In genomic region chr14:95446470-95446869, GRCh38 we compare ENCODE assay signal across 19 cellular contexts.
DNase-seq lines count a peak whose midpoint lies in the region; ATAC-seq and TF ChIP-seq lines count a peak whose summit lies in the region.
"Had no signal": no experiment of that assay in that cellular context is flagged by ENCODE, and none has a peak within 500 bp of the region (broad histone marks: within the 10 kb centered on the region; RNA-seq: fewer than 3 reads in every experiment).

No MANE protein-coding gene starts in this region.

- no peak for TF ChIP-seq CTCF in Caco-2 (IDR thresholded peaks at IDR 0.05; ENCODE audit: insufficient read depth in 1 of 2, low read depth in 1 of 2, low read length in 1 of 2, severe bottlenecking in 1 of 2, unreplicated experiment in 1 of 2)

- H3K27me3 ChIP-seq in Caco-2 (replicated peaks; ENCODE audit: control insufficient read depth, insufficient read depth, low read length): no peaks in the 10 kb centered on the region
- H3K27me3 ChIP-seq: ovary, Peyer's patch, testis had no signal

- H3K4me3 Mint-ChIP-seq in activated naive CD4-positive, alpha-beta T cell treated with anti-CD3 and anti-CD28 coated beads, Interleukin-2, amount 50 U/mL, for 24 hours: no peak overlapping the region
- H3K4me3 Mint-ChIP-seq in Caco-2 (ENCODE audit: unreplicated experiment): no peak overlapping the region
- no peak overlapping the region for H3K4me3 Mint-ChIP-seq in activated T-helper 2 cell treated with anti-CD3 and anti-CD28 coated beads, Interferon-gamma antibody, Interleukin-2, Interleukin-4, amounts not matched to agents 10 μg/mL and 5 μg/mL and 100 μg/mL, durations not matched to agents 14 hours and 24 hours and 36 hours (ENCODE audit: low read depth)
- H3K4me3 Mint-ChIP-seq in stimulated activated effector memory CD8-positive, alpha-beta T cell treated with anti-CD3 and anti-CD28 coated beads, Interleukin-12 subunit alpha, Interleukin-12 subunit beta, amount 100 ng/mL, for 72 hours: no peak overlapping the region

- no peak overlapping the region for H3K4me3 ChIP-seq in Caco-2 (ENCODE audit: low read depth, low read length)
- H3K4me3 ChIP-seq: GM23248, mucosa of descending colon, ovary, Peyer's patch, testis had no signal

- H3K27ac Mint-ChIP-seq in activated naive CD4-positive, alpha-beta T cell treated with anti-CD3 and anti-CD28 coated beads, Interleukin-2, amount 50 U/mL, for 24 hours: peak overlapping the region; percentile 41
- peak overlapping the region; percentile 67 for H3K27ac Mint-ChIP-seq in Caco-2 (ENCODE audit: unreplicated experiment)
- H3K27ac Mint-ChIP-seq in activated T-helper 2 cell treated with anti-CD3 and anti-CD28 coated beads, Interferon-gamma antibody, Interleukin-2, Interleukin-4, amounts not matched to agents 10 μg/mL and 5 μg/mL and 100 μg/mL, durations not matched to agents 14 hours and 24 hours and 36 hours: peak overlapping the region; percentile 38
- H3K27ac Mint-ChIP-seq in stimulated activated effector memory CD8-positive, alpha-beta T cell treated with anti-CD3 and anti-CD28 coated beads, Interleukin-12 subunit alpha, Interleukin-12 subunit beta, amount 100 ng/mL, for 72 hours: peak overlapping the region; percentile 86

- POLR2A ChIA-PET in Caco-2 (lab: Charles Lee): interaction anchor here (0.6 kb wide), 1 partner anchor 23 kb away, joined by 4 read pairs; no protein-coding TSS in a partner anchor

- H3K27me3 Mint-ChIP-seq in activated naive CD4-positive, alpha-beta T cell treated with anti-CD3 and anti-CD28 coated beads, Interleukin-2, amount 50 U/mL, for 24 hours: no peaks in the 10 kb centered on the region
- no peaks in the 10 kb centered on the region for H3K27me3 Mint-ChIP-seq in Caco-2 (ENCODE audit: insufficient read depth, unreplicated experiment)
- H3K27me3 Mint-ChIP-seq in activated T-helper 2 cell treated with anti-CD3 and anti-CD28 coated beads, Interferon-gamma antibody, Interleukin-2, Interleukin-4, amounts not matched to agents 10 μg/mL and 5 μg/mL and 100 μg/mL, durations not matched to agents 14 hours and 24 hours and 36 hours (ENCODE audit: low read depth): no peaks in the 10 kb centered on the region

- no peak for DNase-seq in activated naive CD4-positive, alpha-beta T cell treated with Interleukin-2 at 50 U/mL for 16 hours
- DNase-seq in Caco-2: no peak
- DNase-seq in activated T-helper 2 cell treated with anti-CD3 and anti-CD28 coated beads, Interferon-gamma antibody, Interleukin-2, Interleukin-4, amounts not matched to agents 10 μg/mL and 5 μg/mL and 100 μg/mL, durations not matched to agents 14 hours and 24 hours and 36 hours (ENCODE audit: low spot score): no peak
- DNase-seq in stimulated activated effector memory CD8-positive, alpha-beta T cell treated with anti-CD3 and anti-CD28 coated beads, Interleukin-12 subunit alpha, Interleukin-12 subunit beta, amount 100 ng/mL, for 72 hours (ENCODE audit: low spot score in 2 of 2): no peak
- no peak for DNase-seq in HT-29 (ENCODE audit: low spot score)
- no peak for DNase-seq in NCI-H510A treated with DMSO at 0.1 percent for 48 hours (lab: John Stamatoyannopoulos, UW)
- DNase-seq: activated CD8-positive, alpha-beta memory T cell treated with anti-CD3 and anti-CD28 coated beads, Interleukin-2, amount 50 U/mL, for 48 hours; activated gamma-delta T cell treated with Interleukin-2 at 50 U/mL for 16 hours; GM23248; hippocampal formation; mucosa of descending colon; ovary; Peyer's patch; stimulated activated CD4-positive, alpha-beta T cell treated with anti-CD3 and anti-CD28 coated beads, Interleukin-15, amount 100 ng/mL, for 24 hours; stimulated activated naive CD4-positive, alpha-beta T cell; T-helper 9 cell; testis had no signal

- peaks cover 5% of the 10 kb centered on the region for H3K4me1 Mint-ChIP-seq in activated naive CD4-positive, alpha-beta T cell treated with anti-CD3 and anti-CD28 coated beads, Interleukin-2, amount 50 U/mL, for 24 hours
- H3K4me1 Mint-ChIP-seq in Caco-2 (ENCODE audit: low read depth, unreplicated experiment): peaks cover 24% of the 10 kb centered on the region
- H3K4me1 Mint-ChIP-seq in activated T-helper 2 cell treated with anti-CD3 and anti-CD28 coated beads, Interferon-gamma antibody, Interleukin-2, Interleukin-4, amounts not matched to agents 10 μg/mL and 5 μg/mL and 100 μg/mL, durations not matched to agents 14 hours and 24 hours and 36 hours (ENCODE audit: low read depth): peaks cover 3% of the 10 kb centered on the region
- peaks cover 16% of the 10 kb centered on the region for H3K4me1 Mint-ChIP-seq in stimulated activated effector memory CD8-positive, alpha-beta T cell treated with anti-CD3 and anti-CD28 coated beads, Interleukin-12 subunit alpha, Interleukin-12 subunit beta, amount 100 ng/mL, for 72 hours

- peaks cover 8% of the 10 kb centered on the region for H3K36me3 Mint-ChIP-seq in activated naive CD4-positive, alpha-beta T cell treated with anti-CD3 and anti-CD28 coated beads, Interleukin-2, amount 50 U/mL, for 24 hours
- H3K36me3 Mint-ChIP-seq in Caco-2 (ENCODE audit: insufficient read depth, unreplicated experiment): peaks cover 6% of the 10 kb centered on the region
- H3K36me3 Mint-ChIP-seq in activated T-helper 2 cell treated with anti-CD3 and anti-CD28 coated beads, Interferon-gamma antibody, Interleukin-2, Interleukin-4, amounts not matched to agents 10 μg/mL and 5 μg/mL and 100 μg/mL, durations not matched to agents 14 hours and 24 hours and 36 hours (ENCODE audit: low read depth): peaks cover 57% of the 10 kb centered on the region
- H3K36me3 Mint-ChIP-seq in stimulated activated effector memory CD8-positive, alpha-beta T cell treated with anti-CD3 and anti-CD28 coated beads, Interleukin-12 subunit alpha, Interleukin-12 subunit beta, amount 100 ng/mL, for 72 hours: peaks cover 97% of the 10 kb centered on the region

- H3K36me3 ChIP-seq in Caco-2 (ENCODE audit: control insufficient read depth, insufficient read depth, low read length): no peaks in the 10 kb centered on the region; the same call in 1 of the 2 replicates
- H3K36me3 ChIP-seq: ovary had no signal

- no peak for ATAC-seq in stimulated activated effector memory CD8-positive, alpha-beta T cell treated with anti-CD3 and anti-CD28 coated beads, Interleukin-12 subunit alpha, Interleukin-12 subunit beta, amount 100 ng/mL, for 72 hours
- ATAC-seq in GM18868 (IDR thresholded peaks at IDR 0.05; ENCODE audit: unreplicated experiment): no peak
- ATAC-seq: mucosa of descending colon had no signal

- no peaks in the 10 kb centered on the region for H3K9me3 ChIP-seq in Caco-2
- H3K9me3 ChIP-seq: mucosa of descending colon, ovary, Peyer's patch, testis had no signal

- BruUV-seq in Caco-2 (replicated peaks; lab: Mats Ljungman, UMichigan): no TSS peak

- peaks cover 38% of the 10 kb centered on the region for H3K4me1 ChIP-seq in Caco-2
- H3K4me1 ChIP-seq: testis had no signal

- CTCF ChIA-PET in Caco-2 (lab: Charles Lee): interaction anchor here (0.6 to 1.0 kb wide), 2 partner anchors 17 to 70 kb away, joined by 3 read pairs; partner anchors contain the start of gene SYNE3

- no peaks in the 10 kb centered on the region for H3K9me3 Mint-ChIP-seq in activated naive CD4-positive, alpha-beta T cell treated with anti-CD3 and anti-CD28 coated beads, Interleukin-2, amount 50 U/mL, for 24 hours
- H3K9me3 Mint-ChIP-seq in Caco-2 (ENCODE audit: unreplicated experiment): no peaks in the 10 kb centered on the region
- H3K9me3 Mint-ChIP-seq in activated T-helper 2 cell treated with anti-CD3 and anti-CD28 coated beads, Interferon-gamma antibody, Interleukin-2, Interleukin-4, amounts not matched to agents 10 μg/mL and 5 μg/mL and 100 μg/mL, durations not matched to agents 14 hours and 24 hours and 36 hours: no peaks in the 10 kb centered on the region
- H3K9me3 Mint-ChIP-seq in stimulated activated effector memory CD8-positive, alpha-beta T cell treated with anti-CD3 and anti-CD28 coated beads, Interleukin-12 subunit alpha, Interleukin-12 subunit beta, amount 100 ng/mL, for 72 hours: no peaks in the 10 kb centered on the region

- intact Hi-C loops in Caco-2 (cut with micrococcal nuclease; ENCODE audit: unreplicated experiment): loop anchor here (10.0 kb wide), 1 partner anchor 548 kb away; no protein-coding TSS in a partner anchor
- intact Hi-C loops in activated T-helper 2 cell treated with anti-CD3 and anti-CD28 coated beads, Interferon-gamma antibody, Interleukin-2, Interleukin-4, amounts not matched to agents 10 μg/mL and 5 μg/mL and 100 μg/mL, durations not matched to agents 14 hours and 24 hours and 36 hours (cut with micrococcal nuclease): no loop called here
